ENCODE assay signal across 1 cellular context in the genomic region with DNA sequence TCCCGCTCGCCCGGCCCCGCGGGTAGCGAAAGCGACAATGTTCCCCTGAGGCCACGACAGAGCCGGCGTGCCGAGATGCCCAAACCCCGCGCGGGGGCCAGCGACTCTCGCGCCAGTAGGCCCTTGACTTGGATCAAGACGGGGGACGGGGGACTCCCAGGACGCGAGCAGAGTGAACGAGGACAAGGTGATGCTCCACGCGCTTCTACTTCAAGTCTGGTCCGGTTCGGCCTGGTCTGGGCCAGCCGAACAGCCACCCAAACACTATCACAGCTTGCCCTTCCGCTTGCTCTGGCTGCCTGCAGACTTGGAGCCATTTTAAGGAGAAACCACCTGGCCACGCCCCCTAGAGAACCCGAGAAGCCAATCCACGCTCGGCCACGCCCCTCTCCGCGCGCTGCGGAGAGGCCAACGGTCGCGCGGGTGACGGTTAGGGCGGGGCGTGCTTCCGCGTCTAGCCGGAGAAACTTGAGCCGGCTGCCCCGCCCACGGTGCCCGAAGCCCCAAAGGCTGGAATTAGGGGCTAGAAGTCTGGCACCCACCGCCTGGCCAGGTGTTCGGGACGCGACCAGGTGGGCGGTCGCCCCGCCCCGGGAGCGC.
TF ChIP-seq lines count a peak whose summit lies in the region.

No MANE protein-coding gene starts in this region.

TF ChIP-seq in HepG2, 621 proteins besides CTCF, POLR2A, EP300 and RAD21 (continued from another document and continues in another):
- TF ChIP-seq, protein P1, sequence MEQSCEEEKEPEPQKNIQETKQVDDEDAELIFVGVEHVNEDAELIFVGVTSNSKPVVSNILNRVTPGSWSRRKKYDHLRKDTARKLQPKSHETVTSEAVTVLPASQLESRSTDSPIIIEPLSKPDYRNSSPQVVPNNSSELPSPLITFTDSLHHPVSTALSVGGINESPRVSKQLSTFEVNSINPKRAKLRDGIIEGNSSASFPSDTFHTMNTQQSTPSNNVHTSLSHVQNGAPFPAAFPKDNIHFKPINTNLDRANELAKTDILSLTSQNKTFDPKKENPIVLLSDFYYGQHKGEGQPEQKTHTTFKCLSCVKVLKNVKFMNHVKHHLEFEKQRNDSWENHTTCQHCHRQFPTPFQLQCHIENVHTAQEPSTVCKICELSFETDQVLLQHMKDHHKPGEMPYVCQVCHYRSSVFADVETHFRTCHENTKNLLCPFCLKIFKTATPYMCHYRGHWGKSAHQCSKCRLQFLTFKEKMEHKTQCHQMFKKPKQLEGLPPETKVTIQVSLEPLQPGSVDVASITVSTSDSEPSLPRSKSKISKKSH (CRISPR knock-in tag; IDR thresholded peaks at IDR 0.05; ENCODE audit: borderline replicate concordance), result no peak; the same call in none of the 2 replicates
- TF ChIP-seq SATB2 (CRISPR knock-in tag; IDR thresholded peaks at IDR 0.05) (no peak), TSC22D2 (CRISPR knock-in tag; IDR thresholded peaks at IDR 0.05; ENCODE audit: borderline replicate concordance) (0 out of 2 replicates have a peak, but pooled peaks have one; percentile 69), KMT2B (CRISPR knock-in tag; IDR thresholded peaks at IDR 0.05) (peak; percentile 20; the same call in 1 of the 2 replicates), ZNF724P (CRISPR knock-in tag; IDR thresholded peaks at IDR 0.05; ENCODE audit: borderline replicate concordance) (peak; percentile 89; the same call in 1 of the 2 replicates), POLR2AphosphoS2 (IDR thresholded peaks at IDR 0.05; ENCODE audit: low read depth, low read length) (peak; percentile 93; the same call in 1 of the 2 replicates), SKI (IDR thresholded peaks at IDR 0.05; ENCODE audit: partially characterized antibody) (peak; percentile 46), FOXK1 (CRISPR knock-in tag; IDR thresholded peaks at IDR 0.05; ENCODE audit: borderline replicate concordance, low read depth) (peak; percentile 38; the same call in 1 of the 2 replicates), SRSF1 (optimal IDR thresholded peaks at IDR 0.05; ENCODE audit: low read depth, low read length) (peak; percentile 95), MAFK (conservative IDR thresholded peaks at IDR 0.05 in 1 of 2, IDR thresholded peaks at IDR 0.05 in 1 of 2; ENCODE audit: low read length in 2 of 2) (no peak), ZNF136 (CRISPR knock-in tag; IDR thresholded peaks at IDR 0.05; ENCODE audit: low read depth) (no peak), FOXJ3 (CRISPR knock-in tag; IDR thresholded peaks at IDR 0.05; ENCODE audit: borderline replicate concordance) (peak; percentile 23), AGO1 (IDR thresholded peaks at IDR 0.05; ENCODE audit: low read depth, low read length, poor library complexity, severe bottlenecking) (peak; percentile 23), HES4 (CRISPR knock-in tag; IDR thresholded peaks at IDR 0.05; ENCODE audit: borderline replicate concordance) (peak; percentile 13; the same call in 1 of the 2 replicates), DMAP1 (CRISPR knock-in tag; IDR thresholded peaks at IDR 0.05) (peak; percentile 19; the same call in 1 of the 2 replicates), ZNF672 (CRISPR knock-in tag; IDR thresholded peaks at IDR 0.05) (no peak), PTBP1 (IDR thresholded peaks at IDR 0.05; ENCODE audit: low read depth, low read length, poor library complexity, severe bottlenecking) (no peak), MXI1 (IDR thresholded peaks at IDR 0.05; ENCODE audit: borderline replicate concordance, low read depth, low read length) (peak; percentile 74; the same call in 1 of the 3 replicates), ZNF24 (IDR thresholded peaks at IDR 0.05) (no peak), ZFY (CRISPR knock-in tag; IDR thresholded peaks at IDR 0.05) (peak; percentile 98), TEAD2 (CRISPR knock-in tag; IDR thresholded peaks at IDR 0.05) (no peak)
- TF ChIP-seq, protein P2, sequence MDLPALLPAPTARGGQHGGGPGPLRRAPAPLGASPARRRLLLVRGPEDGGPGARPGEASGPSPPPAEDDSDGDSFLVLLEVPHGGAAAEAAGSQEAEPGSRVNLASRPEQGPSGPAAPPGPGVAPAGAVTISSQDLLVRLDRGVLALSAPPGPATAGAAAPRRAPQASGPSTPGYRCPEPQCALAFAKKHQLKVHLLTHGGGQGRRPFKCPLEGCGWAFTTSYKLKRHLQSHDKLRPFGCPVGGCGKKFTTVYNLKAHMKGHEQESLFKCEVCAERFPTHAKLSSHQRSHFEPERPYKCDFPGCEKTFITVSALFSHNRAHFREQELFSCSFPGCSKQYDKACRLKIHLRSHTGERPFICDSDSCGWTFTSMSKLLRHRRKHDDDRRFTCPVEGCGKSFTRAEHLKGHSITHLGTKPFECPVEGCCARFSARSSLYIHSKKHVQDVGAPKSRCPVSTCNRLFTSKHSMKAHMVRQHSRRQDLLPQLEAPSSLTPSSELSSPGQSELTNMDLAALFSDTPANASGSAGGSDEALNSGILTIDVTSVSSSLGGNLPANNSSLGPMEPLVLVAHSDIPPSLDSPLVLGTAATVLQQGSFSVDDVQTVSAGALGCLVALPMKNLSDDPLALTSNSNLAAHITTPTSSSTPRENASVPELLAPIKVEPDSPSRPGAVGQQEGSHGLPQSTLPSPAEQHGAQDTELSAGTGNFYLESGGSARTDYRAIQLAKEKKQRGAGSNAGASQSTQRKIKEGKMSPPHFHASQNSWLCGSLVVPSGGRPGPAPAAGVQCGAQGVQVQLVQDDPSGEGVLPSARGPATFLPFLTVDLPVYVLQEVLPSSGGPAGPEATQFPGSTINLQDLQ (CRISPR knock-in tag; IDR thresholded peaks at IDR 0.05), result no peak
- TF ChIP-seq, protein P3, sequence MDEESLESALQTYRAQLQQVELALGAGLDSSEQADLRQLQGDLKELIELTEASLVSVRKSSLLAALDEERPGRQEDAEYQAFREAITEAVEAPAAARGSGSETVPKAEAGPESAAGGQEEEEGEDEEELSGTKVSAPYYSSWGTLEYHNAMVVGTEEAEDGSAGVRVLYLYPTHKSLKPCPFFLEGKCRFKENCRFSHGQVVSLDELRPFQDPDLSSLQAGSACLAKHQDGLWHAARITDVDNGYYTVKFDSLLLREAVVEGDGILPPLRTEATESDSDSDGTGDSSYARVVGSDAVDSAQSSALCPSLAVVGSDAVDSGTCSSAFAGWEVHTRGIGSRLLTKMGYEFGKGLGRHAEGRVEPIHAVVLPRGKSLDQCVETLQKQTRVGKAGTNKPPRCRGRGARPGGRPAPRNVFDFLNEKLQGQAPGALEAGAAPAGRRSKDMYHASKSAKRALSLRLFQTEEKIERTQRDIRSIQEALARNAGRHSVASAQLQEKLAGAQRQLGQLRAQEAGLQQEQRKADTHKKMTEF (CRISPR knock-in tag; IDR thresholded peaks at IDR 0.05), result 0 out of 2 replicates have a peak, but pooled peaks have one; percentile 15
- TF ChIP-seq, protein P4, sequence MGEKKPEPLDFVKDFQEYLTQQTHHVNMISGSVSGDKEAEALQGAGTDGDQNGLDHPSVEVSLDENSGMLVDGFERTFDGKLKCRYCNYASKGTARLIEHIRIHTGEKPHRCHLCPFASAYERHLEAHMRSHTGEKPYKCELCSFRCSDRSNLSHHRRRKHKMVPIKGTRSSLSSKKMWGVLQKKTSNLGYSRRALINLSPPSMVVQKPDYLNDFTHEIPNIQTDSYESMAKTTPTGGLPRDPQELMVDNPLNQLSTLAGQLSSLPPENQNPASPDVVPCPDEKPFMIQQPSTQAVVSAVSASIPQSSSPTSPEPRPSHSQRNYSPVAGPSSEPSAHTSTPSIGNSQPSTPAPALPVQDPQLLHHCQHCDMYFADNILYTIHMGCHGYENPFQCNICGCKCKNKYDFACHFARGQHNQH (CRISPR knock-in tag; IDR thresholded peaks at IDR 0.05), result peak; percentile 68
- TF ChIP-seq, protein P5, sequence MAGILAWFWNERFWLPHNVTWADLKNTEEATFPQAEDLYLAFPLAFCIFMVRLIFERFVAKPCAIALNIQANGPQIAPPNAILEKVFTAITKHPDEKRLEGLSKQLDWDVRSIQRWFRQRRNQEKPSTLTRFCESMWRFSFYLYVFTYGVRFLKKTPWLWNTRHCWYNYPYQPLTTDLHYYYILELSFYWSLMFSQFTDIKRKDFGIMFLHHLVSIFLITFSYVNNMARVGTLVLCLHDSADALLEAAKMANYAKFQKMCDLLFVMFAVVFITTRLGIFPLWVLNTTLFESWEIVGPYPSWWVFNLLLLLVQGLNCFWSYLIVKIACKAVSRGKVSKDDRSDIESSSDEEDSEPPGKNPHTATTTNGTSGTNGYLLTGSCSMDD (CRISPR knock-in tag; IDR thresholded peaks at IDR 0.05), result no peak
- TF ChIP-seq, protein P6, sequence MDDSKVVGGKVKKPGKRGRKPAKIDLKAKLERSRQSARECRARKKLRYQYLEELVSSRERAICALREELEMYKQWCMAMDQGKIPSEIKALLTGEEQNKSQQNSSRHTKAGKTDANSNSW (CRISPR knock-in tag; IDR thresholded peaks at IDR 0.05; ENCODE audit: borderline replicate concordance), result 0 out of 2 replicates have a peak, but pooled peaks have one; percentile 13
- TF ChIP-seq, protein P7, sequence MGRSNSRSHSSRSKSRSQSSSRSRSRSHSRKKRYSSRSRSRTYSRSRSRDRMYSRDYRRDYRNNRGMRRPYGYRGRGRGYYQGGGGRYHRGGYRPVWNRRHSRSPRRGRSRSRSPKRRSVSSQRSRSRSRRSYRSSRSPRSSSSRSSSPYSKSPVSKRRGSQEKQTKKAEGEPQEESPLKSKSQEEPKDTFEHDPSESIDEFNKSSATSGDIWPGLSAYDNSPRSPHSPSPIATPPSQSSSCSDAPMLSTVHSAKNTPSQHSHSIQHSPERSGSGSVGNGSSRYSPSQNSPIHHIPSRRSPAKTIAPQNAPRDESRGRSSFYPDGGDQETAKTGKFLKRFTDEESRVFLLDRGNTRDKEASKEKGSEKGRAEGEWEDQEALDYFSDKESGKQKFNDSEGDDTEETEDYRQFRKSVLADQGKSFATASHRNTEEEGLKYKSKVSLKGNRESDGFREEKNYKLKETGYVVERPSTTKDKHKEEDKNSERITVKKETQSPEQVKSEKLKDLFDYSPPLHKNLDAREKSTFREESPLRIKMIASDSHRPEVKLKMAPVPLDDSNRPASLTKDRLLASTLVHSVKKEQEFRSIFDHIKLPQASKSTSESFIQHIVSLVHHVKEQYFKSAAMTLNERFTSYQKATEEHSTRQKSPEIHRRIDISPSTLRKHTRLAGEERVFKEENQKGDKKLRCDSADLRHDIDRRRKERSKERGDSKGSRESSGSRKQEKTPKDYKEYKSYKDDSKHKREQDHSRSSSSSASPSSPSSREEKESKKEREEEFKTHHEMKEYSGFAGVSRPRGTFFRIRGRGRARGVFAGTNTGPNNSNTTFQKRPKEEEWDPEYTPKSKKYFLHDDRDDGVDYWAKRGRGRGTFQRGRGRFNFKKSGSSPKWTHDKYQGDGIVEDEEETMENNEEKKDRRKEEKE (IDR thresholded peaks at IDR 0.05), result no peak
- TF ChIP-seq, protein P8, sequence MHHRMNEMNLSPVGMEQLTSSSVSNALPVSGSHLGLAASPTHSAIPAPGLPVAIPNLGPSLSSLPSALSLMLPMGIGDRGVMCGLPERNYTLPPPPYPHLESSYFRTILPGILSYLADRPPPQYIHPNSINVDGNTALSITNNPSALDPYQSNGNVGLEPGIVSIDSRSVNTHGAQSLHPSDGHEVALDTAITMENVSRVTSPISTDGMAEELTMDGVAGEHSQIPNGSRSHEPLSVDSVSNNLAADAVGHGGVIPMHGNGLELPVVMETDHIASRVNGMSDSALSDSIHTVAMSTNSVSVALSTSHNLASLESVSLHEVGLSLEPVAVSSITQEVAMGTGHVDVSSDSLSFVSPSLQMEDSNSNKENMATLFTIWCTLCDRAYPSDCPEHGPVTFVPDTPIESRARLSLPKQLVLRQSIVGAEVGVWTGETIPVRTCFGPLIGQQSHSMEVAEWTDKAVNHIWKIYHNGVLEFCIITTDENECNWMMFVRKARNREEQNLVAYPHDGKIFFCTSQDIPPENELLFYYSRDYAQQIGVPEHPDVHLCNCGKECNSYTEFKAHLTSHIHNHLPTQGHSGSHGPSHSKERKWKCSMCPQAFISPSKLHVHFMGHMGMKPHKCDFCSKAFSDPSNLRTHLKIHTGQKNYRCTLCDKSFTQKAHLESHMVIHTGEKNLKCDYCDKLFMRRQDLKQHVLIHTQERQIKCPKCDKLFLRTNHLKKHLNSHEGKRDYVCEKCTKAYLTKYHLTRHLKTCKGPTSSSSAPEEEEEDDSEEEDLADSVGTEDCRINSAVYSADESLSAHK (CRISPR knock-in tag; IDR thresholded peaks at IDR 0.05; ENCODE audit: borderline replicate concordance), result peak; percentile 63; the same call in 1 of the 2 replicates
- TF ChIP-seq, protein P9, sequence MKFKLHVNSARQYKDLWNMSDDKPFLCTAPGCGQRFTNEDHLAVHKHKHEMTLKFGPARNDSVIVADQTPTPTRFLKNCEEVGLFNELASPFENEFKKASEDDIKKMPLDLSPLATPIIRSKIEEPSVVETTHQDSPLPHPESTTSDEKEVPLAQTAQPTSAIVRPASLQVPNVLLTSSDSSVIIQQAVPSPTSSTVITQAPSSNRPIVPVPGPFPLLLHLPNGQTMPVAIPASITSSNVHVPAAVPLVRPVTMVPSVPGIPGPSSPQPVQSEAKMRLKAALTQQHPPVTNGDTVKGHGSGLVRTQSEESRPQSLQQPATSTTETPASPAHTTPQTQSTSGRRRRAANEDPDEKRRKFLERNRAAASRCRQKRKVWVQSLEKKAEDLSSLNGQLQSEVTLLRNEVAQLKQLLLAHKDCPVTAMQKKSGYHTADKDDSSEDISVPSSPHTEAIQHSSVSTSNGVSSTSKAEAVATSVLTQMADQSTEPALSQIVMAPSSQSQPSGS (CRISPR knock-in tag; IDR thresholded peaks at IDR 0.05), result peak; percentile 52; the same call in 1 of the 2 replicates
- TF ChIP-seq, protein P10, sequence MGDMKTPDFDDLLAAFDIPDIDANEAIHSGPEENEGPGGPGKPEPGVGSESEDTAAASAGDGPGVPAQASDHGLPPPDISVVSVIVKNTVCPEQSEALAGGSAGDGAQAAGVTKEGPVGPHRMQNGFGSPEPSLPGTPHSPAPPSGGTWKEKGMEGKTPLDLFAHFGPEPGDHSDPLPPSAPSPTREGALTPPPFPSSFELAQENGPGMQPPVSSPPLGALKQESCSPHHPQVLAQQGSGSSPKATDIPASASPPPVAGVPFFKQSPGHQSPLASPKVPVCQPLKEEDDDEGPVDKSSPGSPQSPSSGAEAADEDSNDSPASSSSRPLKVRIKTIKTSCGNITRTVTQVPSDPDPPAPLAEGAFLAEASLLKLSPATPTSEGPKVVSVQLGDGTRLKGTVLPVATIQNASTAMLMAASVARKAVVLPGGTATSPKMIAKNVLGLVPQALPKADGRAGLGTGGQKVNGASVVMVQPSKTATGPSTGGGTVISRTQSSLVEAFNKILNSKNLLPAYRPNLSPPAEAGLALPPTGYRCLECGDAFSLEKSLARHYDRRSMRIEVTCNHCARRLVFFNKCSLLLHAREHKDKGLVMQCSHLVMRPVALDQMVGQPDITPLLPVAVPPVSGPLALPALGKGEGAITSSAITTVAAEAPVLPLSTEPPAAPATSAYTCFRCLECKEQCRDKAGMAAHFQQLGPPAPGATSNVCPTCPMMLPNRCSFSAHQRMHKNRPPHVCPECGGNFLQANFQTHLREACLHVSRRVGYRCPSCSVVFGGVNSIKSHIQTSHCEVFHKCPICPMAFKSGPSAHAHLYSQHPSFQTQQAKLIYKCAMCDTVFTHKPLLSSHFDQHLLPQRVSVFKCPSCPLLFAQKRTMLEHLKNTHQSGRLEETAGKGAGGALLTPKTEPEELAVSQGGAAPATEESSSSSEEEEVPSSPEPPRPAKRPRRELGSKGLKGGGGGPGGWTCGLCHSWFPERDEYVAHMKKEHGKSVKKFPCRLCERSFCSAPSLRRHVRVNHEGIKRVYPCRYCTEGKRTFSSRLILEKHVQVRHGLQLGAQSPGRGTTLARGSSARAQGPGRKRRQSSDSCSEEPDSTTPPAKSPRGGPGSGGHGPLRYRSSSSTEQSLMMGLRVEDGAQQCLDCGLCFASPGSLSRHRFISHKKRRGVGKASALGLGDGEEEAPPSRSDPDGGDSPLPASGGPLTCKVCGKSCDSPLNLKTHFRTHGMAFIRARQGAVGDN (CRISPR knock-in tag; IDR thresholded peaks at IDR 0.05), result peak; percentile 12; the same call in 1 of the 2 replicates
